Comparison of ENCODE assay signal across 9 cellular contexts in genomic region chr4:4860803-4861591, GRCh38. TPM values are rescaled to one million over a fixed set of nuclear protein-coding genes. Genes with fewer than 3 reads are reported as not detected.
DNase-seq lines count a peak whose midpoint lies in the region; ATAC-seq and TF ChIP-seq lines count a peak whose summit lies in the region.
"Had no signal": no experiment of that assay in that cellular context is flagged by ENCODE, and none has a peak within 500 bp of the region (broad histone marks: within the 10 kb centered on the region; RNA-seq: fewer than 3 reads in every experiment).

No MANE protein-coding gene starts in this region.

- no peak for TF ChIP-seq CTCF in ascending aorta (IDR thresholded peaks at IDR 0.05)
- no peak for TF ChIP-seq CTCF in tibial artery (IDR thresholded peaks at IDR 0.05)

- ATAC-seq in GM18505 (IDR thresholded peaks at IDR 0.05; ENCODE audit: unreplicated experiment): no peak

- H3K9me3 Mint-ChIP-seq in activated CD4-positive, alpha-beta T cell treated with anti-CD3 and anti-CD28 coated beads, Interleukin-2, amount 10 ng/mL, durations not matched to agents 7 days and 5 days: peaks cover 2% of the 10 kb centered on the region

- POLR2A ChIA-PET in activated CD4-positive, alpha-beta T cell treated with anti-CD3 and anti-CD28 coated beads, Interleukin-2, amount 10 ng/mL, durations not matched to agents 7 days and 5 days (lab: Charles Lee): no interaction called here

- H3K4me1 Mint-ChIP-seq in activated CD4-positive, alpha-beta T cell treated with anti-CD3 and anti-CD28 coated beads, Interleukin-2, amount 10 ng/mL, durations not matched to agents 7 days and 5 days: peaks cover 18% of the 10 kb centered on the region

- peak overlapping the region; percentile 73 to 81 for H3K4me3 ChIP-seq in ascending aorta
- peak overlapping the region; percentile 60 to 62 for H3K4me3 ChIP-seq in tibial artery

- DNase-seq in activated CD4-positive, alpha-beta T cell treated with anti-CD3 and anti-CD28 coated beads, Interleukin-2, amount 10 ng/mL, durations not matched to agents 7 days and 5 days: no peak
- DNase-seq in activated CD4-positive, alpha-beta T cell treated with anti-CD3 and anti-CD28 coated beads, Interleukin-2, amount 50 U/mL, for 1 hour: no peak
- no peak for DNase-seq in ascending aorta (ENCODE audit: low spot score in 2 of 2)
- no peak for DNase-seq in tibial artery
- DNase-seq in NOMO-1 treated with DMSO at 0.1 percent for 48 hours (lab: John Stamatoyannopoulos, UW; ENCODE audit: unreplicated experiment): no peak
- DNase-seq in NCI-H2081 (lab: John Stamatoyannopoulos, UW): no peak
- DNase-seq: DND-41 had no signal

- H3K9me3 ChIP-seq in ascending aorta (no peaks in the 10 kb centered on the region), tibial artery (no peaks in the 10 kb centered on the region)

- H3K4me3 Mint-ChIP-seq in activated CD4-positive, alpha-beta T cell treated with anti-CD3 and anti-CD28 coated beads, Interleukin-2, amount 10 ng/mL, durations not matched to agents 7 days and 5 days: peak overlapping the region; percentile 47

- peaks cover 3% of the 10 kb centered on the region for H3K36me3 Mint-ChIP-seq in activated CD4-positive, alpha-beta T cell treated with anti-CD3 and anti-CD28 coated beads, Interleukin-2, amount 10 ng/mL, durations not matched to agents 7 days and 5 days (ENCODE audit: low read depth)

- H3K4me1 ChIP-seq in ascending aorta: peaks cover 0 to 8% of the 10 kb centered on the region in 2 donors
- peaks cover 0 to 61% (median 51%) of the 10 kb centered on the region in 4 donors for H3K4me1 ChIP-seq in tibial artery

- TF ChIP-seq POLR2A in GM18505 (IDR thresholded peaks at IDR 0.05; ENCODE audit: borderline replicate concordance, extremely low read depth, insufficient read depth, insufficient read length): no peak

- CTCF ChIA-PET in activated CD4-positive, alpha-beta T cell treated with anti-CD3 and anti-CD28 coated beads, Interleukin-2, amount 10 ng/mL, durations not matched to agents 7 days and 5 days (lab: Charles Lee): no interaction called here

- peaks cover 10% of the 10 kb centered on the region for H3K27me3 ChIP-seq in ascending aorta
- peaks cover 17% of the 10 kb centered on the region for H3K27me3 ChIP-seq in layer of hippocampus (ENCODE audit: control insufficient read depth, insufficient read depth, low read length)
- H3K27me3 ChIP-seq in tibial artery: peaks cover 0 to 89% of the 10 kb centered on the region in 2 donors

- H3K27me3 Mint-ChIP-seq in activated CD4-positive, alpha-beta T cell treated with anti-CD3 and anti-CD28 coated beads, Interleukin-2, amount 10 ng/mL, durations not matched to agents 7 days and 5 days: peaks cover 81% of the 10 kb centered on the region

- H3K27ac ChIP-seq in ascending aorta (no peak overlapping the region), layer of hippocampus (ENCODE audit: low read depth, low read length) (peak overlapping the region; percentile 77), tibial artery (peak overlapping the region in 1 of 2 donors; percentile 1)

- intact Hi-C loops in ascending aorta (cut with DNase I): no loop called here
- intact Hi-C loops in tibial artery (cut with DNase I; ENCODE audit: low total_unique reads): no loop called here

- H3K27ac Mint-ChIP-seq in activated CD4-positive, alpha-beta T cell treated with anti-CD3 and anti-CD28 coated beads, Interleukin-2, amount 10 ng/mL, durations not matched to agents 7 days and 5 days: peak overlapping the region; percentile 74

- no peaks in the 10 kb centered on the region for H3K36me3 ChIP-seq in ascending aorta
- peaks cover 0 to 6% (median 5%) of the 10 kb centered on the region in 3 donors for H3K36me3 ChIP-seq in tibial artery

RNA-seq across cellular contexts. Expression of gene MSX1, which starts 1.5 kb away (rescaled TPM):
- not detected for total RNA-seq in activated CD4-positive, alpha-beta T cell treated with anti-CD3 and anti-CD28 coated beads, Interleukin-2, amount 10 ng/mL, durations not matched to agents 7 days and 5 days
- total RNA-seq in ascending aorta: 26.0 TPM

Comparison
In these comparisons a context has a peak if more than half of its experiments do, and no peak if none do; other contexts are left out.
1. RNA of gene MSX1, which starts 1.5 kb away (total RNA-seq): 26.0 TPM in ascending aorta (single experiment); not detected in activated CD4-positive, alpha-beta T cell treated with anti-CD3 and anti-CD28 coated beads, Interleukin-2, amount 10 ng/mL, durations not matched to agents 7 days and 5 days; every median in the first group is over 10 times any median in the second.